In genomic region chr15:58467121-58467721, GRCh38 we compare ENCODE assay signal across 11 cellular contexts. TPM values are rescaled to one million over a fixed set of nuclear protein-coding genes. Genes with fewer than 3 reads are reported as not detected.
DNase-seq lines count a peak whose midpoint lies in the region; ATAC-seq and TF ChIP-seq lines count a peak whose summit lies in the region.
"Had no signal": no experiment of that assay in that cellular context is flagged by ENCODE, and none has a peak within 500 bp of the region (broad histone marks: within the 10 kb centered on the region; RNA-seq: fewer than 3 reads in every experiment).

No MANE protein-coding gene starts in this region.

- H3K4me1 Mint-ChIP-seq in activated T-helper 1 cell treated with anti-CD3 and anti-CD28 coated beads, Interleukin-12 subunit alpha, Interleukin-12 subunit beta, Interleukin-2, Interleukin-4 antibody, amounts not matched to agents 30 ng/mL and 10 ng/mL and 1 ng/mL, durations not matched to agents 14 hours and 24 hours and 36 hours (ENCODE audit: low read depth), result peaks cover 60% of the 10 kb centered on the region

- H3K27me3 ChIP-seq in hepatocyte (no peaks in the 10 kb centered on the region), smooth muscle cell (ENCODE audit: low read depth) (no peaks in the 10 kb centered on the region)
- H3K27me3 ChIP-seq: neutrophil had no signal

- H3K27ac ChIP-seq in HEK293 (ENCODE audit: extremely low read depth, low read depth, low read length) (no peak overlapping the region), hepatocyte (peak overlapping the region; percentile 77), smooth muscle cell (ENCODE audit: low read depth) (peak overlapping the region; percentile 56)
- H3K27ac ChIP-seq: neutrophil had no signal

- H3K4me2 ChIP-seq in hepatocyte (no peak overlapping the region), smooth muscle cell (peak overlapping the region; percentile 31)

- peaks cover 5% of the 10 kb centered on the region for H3F3A ChIP-seq in smooth muscle cell (ENCODE audit: low read depth)

- DNase-seq in NCI-H69 (lab: John Stamatoyannopoulos, UW) (peak; percentile 81), hepatocyte (ENCODE audit: low spot score) (no peak), smooth muscle cell (lab: John Stamatoyannopoulos, UW; ENCODE audit: unreplicated experiment) (no peak), NCI-H1436 (lab: John Stamatoyannopoulos, UW) (no peak)
- DNase-seq in activated T-helper 1 cell treated with anti-CD3 and anti-CD28 coated beads, Interleukin-12 subunit alpha, Interleukin-12 subunit beta, Interleukin-2, Interleukin-4 antibody, amounts not matched to agents 30 ng/mL and 10 ng/mL and 1 ng/mL, durations not matched to agents 14 hours and 24 hours and 36 hours (ENCODE audit: low spot score), result no peak
- DNase-seq: activated CD4-positive, alpha-beta T cell treated with anti-CD3 and anti-CD28 coated beads, Interleukin-2, amount 10 ng/mL, durations not matched to agents 24 days and 14 days; activated naive CD4-positive, alpha-beta T cell; T-helper 1 cell had no signal

- H3K4me1 ChIP-seq in HEK293 (ENCODE audit: control insufficient read depth, insufficient read depth, low read length) (no peaks in the 10 kb centered on the region; the same call in 1 of the 2 replicates), hepatocyte (ENCODE audit: insufficient read depth) (peaks cover 13% of the 10 kb centered on the region), smooth muscle cell (ENCODE audit: low read depth) (peaks cover 24% of the 10 kb centered on the region)

- peaks cover 8% of the 10 kb centered on the region for H3K36me3 Mint-ChIP-seq in activated T-helper 1 cell treated with anti-CD3 and anti-CD28 coated beads, Interleukin-12 subunit alpha, Interleukin-12 subunit beta, Interleukin-2, Interleukin-4 antibody, amounts not matched to agents 30 ng/mL and 10 ng/mL and 1 ng/mL, durations not matched to agents 14 hours and 24 hours and 36 hours (ENCODE audit: low read depth)

- H4K20me1 ChIP-seq in hepatocyte (ENCODE audit: insufficient read depth, poor library complexity, severe bottlenecking) (no peaks in the 10 kb centered on the region), smooth muscle cell (ENCODE audit: low read depth) (no peaks in the 10 kb centered on the region)

- H3K9me3 ChIP-seq in HEK293 (ENCODE audit: control insufficient read depth, insufficient read depth, low read depth, low read length) (no peaks in the 10 kb centered on the region), hepatocyte (ENCODE audit: low read depth) (no peaks in the 10 kb centered on the region), smooth muscle cell (replicated peaks; ENCODE audit: low read depth) (no peaks in the 10 kb centered on the region)
- H3K9me3 ChIP-seq: neutrophil had no signal

- 73% methylated on average over 15 of the region's 15 CpGs for WGBS in hepatocyte (ENCODE audit: low lambda C conversion rate, missing lambda C conversion rate)
- WGBS in smooth muscle cell (ENCODE audit: low lambda C conversion rate), result 50% methylated on average over 15 of the region's 15 CpGs

- H2AFZ ChIP-seq in hepatocyte, result no peak overlapping the region
- H2AFZ ChIP-seq in smooth muscle cell (ENCODE audit: low read depth), result peak overlapping the region; percentile 74

- POLR2A ChIA-PET in HEK293 (lab: Yijun Ruan, JAX), result no interaction called here

- no peak overlapping the region for H3K4me3 ChIP-seq in HEK293 (ENCODE audit: low read depth, low read length)
- H3K4me3 ChIP-seq in hepatocyte, result no peak overlapping the region
- no peak overlapping the region for H3K4me3 ChIP-seq in smooth muscle cell

- no peaks in the 10 kb centered on the region for H3K9me3 Mint-ChIP-seq in activated T-helper 1 cell treated with anti-CD3 and anti-CD28 coated beads, Interleukin-12 subunit alpha, Interleukin-12 subunit beta, Interleukin-2, Interleukin-4 antibody, amounts not matched to agents 30 ng/mL and 10 ng/mL and 1 ng/mL, durations not matched to agents 14 hours and 24 hours and 36 hours

- H3K4me3 Mint-ChIP-seq in activated T-helper 1 cell treated with anti-CD3 and anti-CD28 coated beads, Interleukin-12 subunit alpha, Interleukin-12 subunit beta, Interleukin-2, Interleukin-4 antibody, amounts not matched to agents 30 ng/mL and 10 ng/mL and 1 ng/mL, durations not matched to agents 14 hours and 24 hours and 36 hours, result no peak overlapping the region
- H3K4me3 Mint-ChIP-seq: activated CD4-positive, alpha-beta T cell treated with anti-CD3 and anti-CD28 coated beads, Interleukin-2, amount 10 ng/mL, durations not matched to agents 24 days and 14 days had no signal

- H3K27me3 Mint-ChIP-seq in activated T-helper 1 cell treated with anti-CD3 and anti-CD28 coated beads, Interleukin-12 subunit alpha, Interleukin-12 subunit beta, Interleukin-2, Interleukin-4 antibody, amounts not matched to agents 30 ng/mL and 10 ng/mL and 1 ng/mL, durations not matched to agents 14 hours and 24 hours and 36 hours (ENCODE audit: insufficient read depth), result no peaks in the 10 kb centered on the region
- H3K27me3 Mint-ChIP-seq: activated CD4-positive, alpha-beta T cell treated with anti-CD3 and anti-CD28 coated beads, Interleukin-2, amount 10 ng/mL, durations not matched to agents 24 days and 14 days had no signal

- H3K79me2 ChIP-seq in hepatocyte, result no peaks in the 10 kb centered on the region
- no peaks in the 10 kb centered on the region for H3K79me2 ChIP-seq in smooth muscle cell (ENCODE audit: low read depth)

- intact Hi-C loops in activated T-helper 1 cell treated with anti-CD3 and anti-CD28 coated beads, Interleukin-12 subunit alpha, Interleukin-12 subunit beta, Interleukin-2, Interleukin-4 antibody, amounts not matched to agents 30 ng/mL and 10 ng/mL and 1 ng/mL, durations not matched to agents 14 hours and 24 hours and 36 hours (cut with micrococcal nuclease), result no loop called here

- no peak overlapping the region for H3K27ac Mint-ChIP-seq in activated T-helper 1 cell treated with anti-CD3 and anti-CD28 coated beads, Interleukin-12 subunit alpha, Interleukin-12 subunit beta, Interleukin-2, Interleukin-4 antibody, amounts not matched to agents 30 ng/mL and 10 ng/mL and 1 ng/mL, durations not matched to agents 14 hours and 24 hours and 36 hours

- H3K36me3 ChIP-seq in HEK293 (ENCODE audit: control insufficient read depth in 2 of 2, insufficient read depth in 1 of 2, low read length in 2 of 2) (no peaks in the 10 kb centered on the region), hepatocyte (replicated peaks; ENCODE audit: insufficient read depth, low read depth) (no peaks in the 10 kb centered on the region), smooth muscle cell (ENCODE audit: low read depth) (no peaks in the 10 kb centered on the region)
- H3K36me3 ChIP-seq: neutrophil had no signal

- no peaks in the 10 kb centered on the region for H3K9me2 ChIP-seq in hepatocyte (replicated peaks; ENCODE audit: insufficient read depth)

- no peak for TF ChIP-seq CTCF in HEK293 (tag by site-specific recombination; IDR thresholded peaks at IDR 0.05)
- TF ChIP-seq CTCF in hepatocyte (IDR thresholded peaks at IDR 0.05; ENCODE audit: poor library complexity), result no peak
- no peak for TF ChIP-seq CTCF in smooth muscle cell (IDR thresholded peaks at IDR 0.05; ENCODE audit: borderline replicate concordance, insufficient read depth, poor library complexity, severe bottlenecking)

- no peak for ATAC-seq in HG03159 (IDR thresholded peaks at IDR 0.05; ENCODE audit: unreplicated experiment)

- CTCF ChIA-PET in HEK293 (lab: Yijun Ruan, JAX), result no interaction called here

- peak overlapping the region; percentile 7 for H3K9ac ChIP-seq in smooth muscle cell (ENCODE audit: low read depth)

TF ChIP-seq in HEK293, 187 proteins besides CTCF, POLR2A, EP300 and RAD21:
- peak; percentile 72 for TF ChIP-seq SETDB1 (IDR thresholded peaks at IDR 0.05; ENCODE audit: insufficient read length, low read length)
- no peak for TF ChIP-seq ZNF629 (tag by site-specific recombination; IDR thresholded peaks at IDR 0.05)
- TF ChIP-seq TRIM28 (IDR thresholded peaks at IDR 0.05; ENCODE audit: borderline replicate concordance, low read length), result peak; percentile 66; the same call in 1 of the 2 replicates
- 0 out of 2 replicates have a peak, but pooled peaks have one; percentile 17 for TF ChIP-seq GLI4 (tag by site-specific recombination; IDR thresholded peaks at IDR 0.05)

RNA-seq across cellular contexts. Expression of gene LIPC, which starts 35.4 kb away (rescaled TPM):
- 64.8 and 67.7 TPM in 2 replicates for total RNA-seq in hepatocyte
- 34.3 and 37.0 TPM in 2 replicates for polyA plus RNA-seq in hepatocyte
- total RNA-seq in smooth muscle cell, result not detected in 2 replicates
- polyA plus RNA-seq in smooth muscle cell, result not detected in 2 replicates
- 0.62 and 0.69 TPM in 2 replicates for total RNA-seq in activated T-helper 1 cell treated with anti-CD3 and anti-CD28 coated beads, Interleukin-12 subunit alpha, Interleukin-12 subunit beta, Interleukin-2, Interleukin-4 antibody, amounts not matched to agents 30 ng/mL and 10 ng/mL and 1 ng/mL, durations not matched to agents 14 hours and 24 hours and 36 hours

Comparison
In these comparisons a context has a peak if more than half of its experiments do, and no peak if none do; other contexts are left out.
1. RNA of gene LIPC, which starts 35.4 kb away (total RNA-seq): 64.8 to 67.7 TPM in hepatocyte; 0.62 to 0.69 TPM in activated T-helper 1 cell treated with anti-CD3 and anti-CD28 coated beads, Interleukin-12 subunit alpha, Interleukin-12 subunit beta, Interleukin-2, Interleukin-4 antibody, amounts not matched to agents 30 ng/mL and 10 ng/mL and 1 ng/mL, durations not matched to agents 14 hours and 24 hours and 36 hours and not detected in smooth muscle cell; every median in the first group is over 10 times any median in the second.